ENCODE assay signal across 26 cellular contexts in the genomic region with DNA sequence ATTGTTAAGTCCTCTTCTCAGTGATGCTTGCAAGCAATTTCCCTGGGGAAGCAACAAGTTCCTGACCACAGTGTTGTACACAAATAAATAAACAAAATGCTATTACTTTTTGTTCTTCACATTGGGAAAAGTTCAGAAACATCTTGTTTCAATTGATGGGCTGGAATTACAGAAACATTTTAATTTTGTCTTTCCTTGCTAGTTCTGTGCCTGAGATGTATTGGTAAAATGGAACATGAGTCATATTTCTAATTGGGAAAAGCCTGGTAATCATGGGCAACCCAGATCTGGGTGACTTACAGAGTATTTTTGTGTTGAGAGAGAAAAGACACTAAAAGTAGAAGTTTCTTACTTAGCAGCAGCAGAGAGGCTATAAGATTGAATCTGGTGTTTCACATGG. TPM values are rescaled to one million over a fixed set of nuclear protein-coding genes. Genes with fewer than 3 reads are reported as not detected.
"Had no signal": no experiment of that assay in that cellular context is flagged by ENCODE, and none has a peak within 500 bp of the region (broad histone marks: within the 10 kb centered on the region; RNA-seq: fewer than 3 reads in every experiment).

No MANE protein-coding gene starts in this region.

- H3K4me3 ChIP-seq: body of pancreas, gastroesophageal sphincter, heart left ventricle, mucosa of descending colon, prostate gland, right atrium auricular region had no signal

- H3K4me1 ChIP-seq: body of pancreas, prostate gland, right atrium auricular region had no signal

- H3K4me1 Mint-ChIP-seq: activated CD4-positive, alpha-beta T cell treated with anti-CD3 and anti-CD28 coated beads for 36 hours; endodermal cell; memory B cell; naive B cell had no signal

- H3K36me3 Mint-ChIP-seq: activated naive CD4-positive, alpha-beta T cell treated with anti-CD3 and anti-CD28 coated beads, Interleukin-2, amount 50 U/mL, for 72 hours; memory B cell; naive B cell; type B pancreatic cell; WTC11 had no signal

- H3K27me3 Mint-ChIP-seq: stimulated activated naive CD8-positive, alpha-beta T cell treated with anti-CD3 and anti-CD28 coated beads, Interleukin-15, Interleukin-2, amounts not matched to agents 100 ng/mL and 50 ng/mL, for 24 hours; type B pancreatic cell had no signal

- H3K36me3 ChIP-seq: gastroesophageal sphincter, heart left ventricle, prostate gland, right atrium auricular region had no signal

- H3K27ac ChIP-seq: body of pancreas, epithelial cell of prostate, heart left ventricle, prostate gland, right atrium auricular region had no signal

- H3K9me3 Mint-ChIP-seq: activated naive CD4-positive, alpha-beta T cell treated with anti-CD3 and anti-CD28 coated beads, Interleukin-2, amount 50 U/mL, for 72 hours; activated T-helper 1 cell treated with anti-CD3 and anti-CD28 coated beads, Interleukin-12 subunit alpha, Interleukin-12 subunit beta, Interleukin-2, Interleukin-4 antibody, amounts not matched to agents 30 ng/mL and 10 ng/mL and 1 ng/mL, durations not matched to agents 14 hours and 24 hours and 36 hours; endodermal cell; memory B cell; stimulated activated naive CD8-positive, alpha-beta T cell treated with anti-CD3 and anti-CD28 coated beads, Interleukin-15, Interleukin-2, amounts not matched to agents 100 ng/mL and 50 ng/mL, for 24 hours; WTC11 had no signal

- H3K27me3 ChIP-seq: body of pancreas, gastroesophageal sphincter, heart left ventricle, right atrium auricular region had no signal

- H3K27ac Mint-ChIP-seq: activated CD4-positive, alpha-beta T cell treated with anti-CD3 and anti-CD28 coated beads for 36 hours; activated naive CD4-positive, alpha-beta T cell treated with anti-CD3 and anti-CD28 coated beads, Interleukin-2, amount 50 U/mL, for 72 hours; activated T-helper 1 cell treated with anti-CD3 and anti-CD28 coated beads, Interleukin-12 subunit alpha, Interleukin-12 subunit beta, Interleukin-2, Interleukin-4 antibody, amounts not matched to agents 30 ng/mL and 10 ng/mL and 1 ng/mL, durations not matched to agents 14 hours and 24 hours and 36 hours; endodermal cell; memory B cell; naive B cell; stimulated activated naive CD8-positive, alpha-beta T cell treated with anti-CD3 and anti-CD28 coated beads, Interleukin-15, Interleukin-2, amounts not matched to agents 100 ng/mL and 50 ng/mL, for 24 hours; type B pancreatic cell; WTC11 had no signal

- H3K9me3 ChIP-seq: body of pancreas, gastroesophageal sphincter, heart left ventricle, mucosa of descending colon, prostate gland, right atrium auricular region had no signal

- H3K4me3 Mint-ChIP-seq: activated CD4-positive, alpha-beta T cell treated with anti-CD3 and anti-CD28 coated beads for 36 hours; activated T-helper 1 cell treated with anti-CD3 and anti-CD28 coated beads, Interleukin-12 subunit alpha, Interleukin-12 subunit beta, Interleukin-2, Interleukin-4 antibody, amounts not matched to agents 30 ng/mL and 10 ng/mL and 1 ng/mL, durations not matched to agents 14 hours and 24 hours and 36 hours; endodermal cell; memory B cell; naive B cell; neural crest cell; stimulated activated naive CD8-positive, alpha-beta T cell treated with anti-CD3 and anti-CD28 coated beads, Interleukin-15, Interleukin-2, amounts not matched to agents 100 ng/mL and 50 ng/mL, for 24 hours; type B pancreatic cell; WTC11 had no signal

- DNase-seq: activated CD4-positive, alpha-beta T cell treated with anti-CD3 and anti-CD28 coated beads for 36 hours; activated CD4-positive, alpha-beta T cell treated with anti-CD3 and anti-CD28 coated beads, Interleukin-2, amount 50 U/mL, for 48 hours; activated gamma-delta T cell treated with Interleukin-2 at 50 U/mL for 16 hours; activated T-cell treated with anti-CD3 and anti-CD28 coated beads for 4 hours; body of pancreas; central memory CD4-positive, alpha-beta T cell; endodermal cell; heart left ventricle; left ventricle myocardium superior; mucosa of descending colon; naive B cell; stimulated activated CD4-positive, alpha-beta T cell treated with anti-CD3 and anti-CD28 coated beads, Interleukin-2, amount 100 ng/mL, for 24 hours had no signal

- ATAC-seq: activated CD4-positive, alpha-beta T cell treated with anti-CD3 and anti-CD28 coated beads for 36 hours; activated naive CD4-positive, alpha-beta T cell treated with anti-CD3 and anti-CD28 coated beads, Interleukin-2, amount 50 U/mL, for 72 hours; body of pancreas; gastroesophageal sphincter; heart left ventricle; left ventricle myocardium superior; mucosa of descending colon had no signal

- FAIRE-seq: colon, TTC549 had no signal

RNA-seq across cellular contexts. Expression of a gene that starts 0.6 kb away (rescaled TPM):
- total RNA-seq: activated CD4-positive, alpha-beta T cell treated with anti-CD3 and anti-CD28 coated beads for 36 hours; activated naive CD4-positive, alpha-beta T cell treated with anti-CD3 and anti-CD28 coated beads, Interleukin-2, amount 50 U/mL, for 72 hours; activated T-helper 1 cell treated with anti-CD3 and anti-CD28 coated beads, Interleukin-12 subunit alpha, Interleukin-12 subunit beta, Interleukin-2, Interleukin-4 antibody, amounts not matched to agents 30 ng/mL and 10 ng/mL and 1 ng/mL, durations not matched to agents 14 hours and 24 hours and 36 hours; body of pancreas; endodermal cell; heart left ventricle; left ventricle myocardium superior; neural crest cell; T-helper 2 cell treated with Interferon-gamma antibody and Interleukin-4, amounts not matched to agents 100 ng/mL and 5 ng/mL, for 36 hours; WTC11 had no signal
- polyA plus RNA-seq: heart left ventricle had no signal
